21 cellular contexts compared by ENCODE assay signal in genomic region chr11:83122766-83123165, GRCh38. TPM values are rescaled to one million over a fixed set of nuclear protein-coding genes. Genes with fewer than 3 reads are reported as not detected.
DNase-seq lines count a peak whose midpoint lies in the region; ATAC-seq and TF ChIP-seq lines count a peak whose summit lies in the region.
"Had no signal": no experiment of that assay in that cellular context is flagged by ENCODE, and none has a peak within 500 bp of the region (broad histone marks: within the 10 kb centered on the region; RNA-seq: fewer than 3 reads in every experiment).

No MANE protein-coding gene starts in this region.

- no peak overlapping the region for H3K27ac ChIP-seq in CD8-positive, alpha-beta T cell (ENCODE audit: low read depth, low read length)
- peak overlapping the region; percentile 52 for H3K27ac ChIP-seq in naive thymus-derived CD4-positive, alpha-beta T cell (ENCODE audit: low read depth, low read length)
- H3K27ac ChIP-seq in left lung (no peak overlapping the region), colonic mucosa (no peak overlapping the region)
- H3K27ac ChIP-seq: BLaER1 had no signal

- TF ChIP-seq CTCF in CD8-positive, alpha-beta T cell (IDR thresholded peaks at IDR 0.05), result no peak
- no peak for TF ChIP-seq CTCF in left lung (IDR thresholded peaks at IDR 0.05)
- no peak for TF ChIP-seq CTCF in colonic mucosa (IDR thresholded peaks at IDR 0.05)

- H3K4me3 ChIP-seq in CD8-positive, alpha-beta T cell (ENCODE audit: low read depth, low read length), result no peak overlapping the region
- H3K4me3 ChIP-seq in naive thymus-derived CD4-positive, alpha-beta T cell (ENCODE audit: low read length), result no peak overlapping the region
- no peak overlapping the region for H3K4me3 ChIP-seq in left lung
- H3K4me3 ChIP-seq in colonic mucosa, result no peak overlapping the region
- H3K4me3 ChIP-seq: BLaER1 had no signal

- H3K9me3 Mint-ChIP-seq in activated T-cell treated with anti-CD3 and anti-CD28 coated beads, Interleukin-2, amount 50 U/mL, for 4 hours, result no peaks in the 10 kb centered on the region
- H3K9me3 Mint-ChIP-seq in CD8-positive, alpha-beta T cell, result no peaks in the 10 kb centered on the region
- no peaks in the 10 kb centered on the region for H3K9me3 Mint-ChIP-seq in T-helper 2 cell treated with Interferon-gamma antibody and Interleukin-4, amounts not matched to agents 5 μg/mL and 100 μg/mL, for 36 hours
- no peaks in the 10 kb centered on the region for H3K9me3 Mint-ChIP-seq in naive thymus-derived CD4-positive, alpha-beta T cell
- H3K9me3 Mint-ChIP-seq: HFFc6 had no signal

- POLR2A ChIA-PET in CD8-positive, alpha-beta T cell (lab: Charles Lee), result interaction anchor here (0.6 to 1.2 kb wide), 3 partner anchors 33 to 81 kb away, joined by 3 to 4 read pairs (median 3); partner anchors contain the start of gene PCF11
- POLR2A ChIA-PET in naive thymus-derived CD4-positive, alpha-beta T cell (lab: Charles Lee), result interaction anchor here (1.0 to 15.5 kb wide), 4 partner anchors 10 to 48 kb away, joined by 3 to 192 read pairs (median 7); partner anchors contain the start of gene PCF11

- H3K9me3 ChIP-seq in CD8-positive, alpha-beta T cell (ENCODE audit: low read length), result no peaks in the 10 kb centered on the region
- H3K9me3 ChIP-seq in naive thymus-derived CD4-positive, alpha-beta T cell (ENCODE audit: control insufficient read depth in 2 of 3, low read length in 3 of 3), result no peaks in the 10 kb centered on the region
- H3K9me3 ChIP-seq in left lung (no peaks in the 10 kb centered on the region), colonic mucosa (no peaks in the 10 kb centered on the region)
- H3K9me3 ChIP-seq: BLaER1 had no signal

- no peaks in the 10 kb centered on the region for H3K36me3 Mint-ChIP-seq in activated T-cell treated with anti-CD3 and anti-CD28 coated beads, Interleukin-2, amount 50 U/mL, for 4 hours (ENCODE audit: insufficient read depth)
- H3K36me3 Mint-ChIP-seq in CD8-positive, alpha-beta T cell, result no peaks in the 10 kb centered on the region
- H3K36me3 Mint-ChIP-seq in T-helper 2 cell treated with Interferon-gamma antibody and Interleukin-4, amounts not matched to agents 5 μg/mL and 100 μg/mL, for 36 hours (ENCODE audit: low read depth), result no peaks in the 10 kb centered on the region
- H3K36me3 Mint-ChIP-seq in naive thymus-derived CD4-positive, alpha-beta T cell, result no peaks in the 10 kb centered on the region

- intact Hi-C loops in CD8-positive, alpha-beta T cell (cut with DNase I, micrococcal nuclease), result no loop called here
- intact Hi-C loops in naive thymus-derived CD4-positive, alpha-beta T cell (cut with micrococcal nuclease), result loop anchor here in 1 of 2 donors (1.0 kb wide), 1 partner anchor 15 kb away; no protein-coding TSS in a partner anchor
- intact Hi-C loops in left lung (cut with DNase I), result no loop called here
- intact Hi-C loops in colonic mucosa (cut with DNase I), result no loop called here

- H3K9ac ChIP-seq in colonic mucosa (ENCODE audit: low read depth in 2 of 2, low read length in 2 of 2), result no peak overlapping the region
- H3K9ac ChIP-seq: BLaER1 had no signal

- H3K27me3 ChIP-seq in CD8-positive, alpha-beta T cell (ENCODE audit: insufficient read depth, low read length), result no peaks in the 10 kb centered on the region
- no peaks in the 10 kb centered on the region for H3K27me3 ChIP-seq in naive thymus-derived CD4-positive, alpha-beta T cell (ENCODE audit: control insufficient read depth in 2 of 2, insufficient read depth in 2 of 2, low read length in 2 of 2)
- H3K27me3 ChIP-seq in left lung (no peaks in the 10 kb centered on the region), colonic mucosa (no peaks in the 10 kb centered on the region)
- H3K27me3 ChIP-seq: BLaER1 had no signal

- H3K4me1 Mint-ChIP-seq in activated T-cell treated with anti-CD3 and anti-CD28 coated beads, Interleukin-2, amount 50 U/mL, for 4 hours (ENCODE audit: low read depth), result peaks cover 43% of the 10 kb centered on the region
- H3K4me1 Mint-ChIP-seq in CD8-positive, alpha-beta T cell (ENCODE audit: low read depth), result peaks cover 51% of the 10 kb centered on the region
- peaks cover 30% of the 10 kb centered on the region for H3K4me1 Mint-ChIP-seq in T-helper 2 cell treated with Interferon-gamma antibody and Interleukin-4, amounts not matched to agents 5 μg/mL and 100 μg/mL, for 36 hours (ENCODE audit: low read depth)
- H3K4me1 Mint-ChIP-seq in naive thymus-derived CD4-positive, alpha-beta T cell, result peaks cover 7 to 58% (median 55%) of the 10 kb centered on the region in 7 donors

- ATAC-seq in activated T-cell treated with anti-CD3 and anti-CD28 coated beads, Interleukin-2, amount 50 U/mL, for 4 hours, result peak; percentile 54 to 65
- ATAC-seq in CD8-positive, alpha-beta T cell, result peak; percentile 29
- ATAC-seq in naive thymus-derived CD4-positive, alpha-beta T cell, result peak; percentile 46
- ATAC-seq in left lung, result no peak
- ATAC-seq: HepG2 had no signal

- H3K27ac Mint-ChIP-seq in CD8-positive, alpha-beta T cell, result peak overlapping the region; percentile 52
- H3K27ac Mint-ChIP-seq in T-helper 2 cell treated with Interferon-gamma antibody and Interleukin-4, amounts not matched to agents 5 μg/mL and 100 μg/mL, for 36 hours, result no peak overlapping the region
- H3K27ac Mint-ChIP-seq in naive thymus-derived CD4-positive, alpha-beta T cell, result peak overlapping the region in 8 of 9 donors; percentile 77 to 98 (median 90)
- H3K27ac Mint-ChIP-seq: HFFc6 had no signal

- H3K36me3 ChIP-seq in CD8-positive, alpha-beta T cell (ENCODE audit: insufficient read depth, low read length), result no peaks in the 10 kb centered on the region
- H3K36me3 ChIP-seq in naive thymus-derived CD4-positive, alpha-beta T cell (ENCODE audit: control insufficient read depth in 2 of 3, insufficient read depth in 3 of 3, low read length in 3 of 3), result no peaks in the 10 kb centered on the region
- H3K36me3 ChIP-seq in left lung (no peaks in the 10 kb centered on the region), colonic mucosa (no peaks in the 10 kb centered on the region)
- H3K36me3 ChIP-seq: BLaER1 had no signal

- no peaks in the 10 kb centered on the region for H3K27me3 Mint-ChIP-seq in activated T-cell treated with anti-CD3 and anti-CD28 coated beads, Interleukin-2, amount 50 U/mL, for 4 hours (ENCODE audit: low read depth)
- H3K27me3 Mint-ChIP-seq in CD8-positive, alpha-beta T cell (ENCODE audit: low read depth), result no peaks in the 10 kb centered on the region
- peaks cover 2% of the 10 kb centered on the region for H3K27me3 Mint-ChIP-seq in T-helper 2 cell treated with Interferon-gamma antibody and Interleukin-4, amounts not matched to agents 5 μg/mL and 100 μg/mL, for 36 hours (ENCODE audit: low read depth)
- peaks cover 0 to 2% (median 0%) of the 10 kb centered on the region in 5 donors for H3K27me3 Mint-ChIP-seq in naive thymus-derived CD4-positive, alpha-beta T cell

- CTCF ChIA-PET in CD8-positive, alpha-beta T cell (lab: Charles Lee), result no interaction called here
- CTCF ChIA-PET in naive thymus-derived CD4-positive, alpha-beta T cell (lab: Charles Lee), result interaction anchor here (1.1 kb wide), 1 partner anchor 33 kb away, joined by 3 read pairs; no protein-coding TSS in a partner anchor

- no peak for DNase-seq in activated T-cell treated with anti-CD3 and anti-CD28 coated beads, Interleukin-2, amount 50 U/mL, for 4 hours
- no peak for DNase-seq in activated T-cell treated with anti-CD3 and anti-CD28 coated beads, Interleukin-2, amount 50 U/mL, for 48 hours
- no peak for DNase-seq in CD8-positive, alpha-beta T cell
- no peak for DNase-seq in T-helper 2 cell treated with Interferon-gamma antibody and Interleukin-4, amounts not matched to agents 5 μg/mL and 100 μg/mL, for 36 hours (ENCODE audit: low spot score)
- DNase-seq in naive thymus-derived CD4-positive, alpha-beta T cell, result peak in 5 of 9 donors; percentile 16 to 41 (median 37)
- DNase-seq in left lung (no peak), NCI-H1436 (lab: John Stamatoyannopoulos, UW) (no peak), colonic mucosa (no peak)
- DNase-seq: COR-L47, DMS153, HFFc6, Kasumi-1, MM.1S, NCI-H1092 treated with DMSO at 0.1 percent for 48 hours, NCI-H1694 treated with DMSO at 0.1 percent for 48 hours, NCI-H2107, NCI-H2227 treated with DMSO at 0.1 percent for 48 hours, NCI-H524, Right ventricle myocardium superior had no signal

- H3K4me1 ChIP-seq in CD8-positive, alpha-beta T cell (ENCODE audit: insufficient read depth, low read length), result peaks cover 41% of the 10 kb centered on the region
- H3K4me1 ChIP-seq in naive thymus-derived CD4-positive, alpha-beta T cell (ENCODE audit: control insufficient read depth in 2 of 2, insufficient read depth in 2 of 2, low read length in 2 of 2), result peaks cover 5 to 37% of the 10 kb centered on the region in 2 donors
- H3K4me1 ChIP-seq in left lung (peaks cover 0 to 3% of the 10 kb centered on the region in 2 donors), colonic mucosa (peaks cover 6% of the 10 kb centered on the region)

- no peak overlapping the region for H3K4me3 Mint-ChIP-seq in activated T-cell treated with anti-CD3 and anti-CD28 coated beads, Interleukin-2, amount 50 U/mL, for 4 hours
- peak overlapping the region; percentile 33 for H3K4me3 Mint-ChIP-seq in CD8-positive, alpha-beta T cell
- H3K4me3 Mint-ChIP-seq in T-helper 2 cell treated with Interferon-gamma antibody and Interleukin-4, amounts not matched to agents 5 μg/mL and 100 μg/mL, for 36 hours, result peak overlapping the region; percentile 13
- peak overlapping the region in 9 of 10 donors; percentile 0 to 76 (median 50) for H3K4me3 Mint-ChIP-seq in naive thymus-derived CD4-positive, alpha-beta T cell
- H3K4me3 Mint-ChIP-seq: HFFc6 had no signal

RNA-seq across cellular contexts. Expression of gene PCF11, which starts 34.2 kb away (rescaled TPM):
- 10 to 100 TPM; 55.6 to 68.5 (median 64.8) TPM for total RNA-seq in activated T-cell treated with anti-CD3 and anti-CD28 coated beads, Interleukin-2, amount 50 U/mL, for 4 hours
- 10 to 100 TPM; 95.5 to 97.4 TPM for total RNA-seq in CD8-positive, alpha-beta T cell
- 100 to 1,000 TPM in 4 of 5 experiments, 10 to 100 TPM in 1; 86.5 to 180 (median 172) TPM for total RNA-seq in naive thymus-derived CD4-positive, alpha-beta T cell
- 10 to 100 TPM; 32.0 to 36.4 TPM for polyA plus RNA-seq in naive thymus-derived CD4-positive, alpha-beta T cell
- total RNA-seq in left lung (10 to 100 TPM; 35.8 to 54.4 TPM), colonic mucosa (10 to 100 TPM; 39.2 to 46.0 TPM)

RNA-seq across cellular contexts. Expression of gene RAB30, which starts 51.1 kb away (rescaled TPM):
- total RNA-seq in activated T-cell treated with anti-CD3 and anti-CD28 coated beads, Interleukin-2, amount 50 U/mL, for 4 hours, result 10 to 100 TPM; 10.5 to 12.4 (median 11.3) TPM
- total RNA-seq in CD8-positive, alpha-beta T cell, result 100 to 1,000 TPM; 125 to 134 TPM
- total RNA-seq in naive thymus-derived CD4-positive, alpha-beta T cell, result 10 to 100 TPM in 4 of 5 experiments, 1 to 10 TPM in 1; 7.4 to 50.2 (median 24.7) TPM
- polyA plus RNA-seq in naive thymus-derived CD4-positive, alpha-beta T cell, result 10 to 100 TPM; 14.1 to 22.9 TPM
- total RNA-seq in left lung, result 10 to 100 TPM; 14.2 to 15.3 TPM
- 10 to 100 TPM in 1 of 2 donors, 1 to 10 TPM in 1; 6.3 to 16.9 TPM for total RNA-seq in colonic mucosa

Comparison
In these comparisons a context has a peak if more than half of its experiments do, and no peak if none do; other contexts are left out.
1. DNase-seq: peak in naive thymus-derived CD4-positive, alpha-beta T cell (5 of 9); none in activated T-cell treated with anti-CD3 and anti-CD28 coated beads, Interleukin-2, amount 50 U/mL, for 4 hours (single experiment), activated T-cell treated with anti-CD3 and anti-CD28 coated beads, Interleukin-2, amount 50 U/mL, for 48 hours (0 of 2), CD8-positive, alpha-beta T cell (0 of 7), T-helper 2 cell treated with Interferon-gamma antibody and Interleukin-4, amounts not matched to agents 5 μg/mL and 100 μg/mL, for 36 hours (single experiment), left lung (0 of 2), NCI-H1436 (single experiment) and colonic mucosa (single experiment).